ENCODE assay signal across 22 cellular contexts in genomic region chr1:117851687-117852086, GRCh38.
A peak's percentile ranks its signal among the peaks of the same experiment; 100 is the strongest.
DNase-seq lines count a peak whose midpoint lies in the region; ATAC-seq, FAIRE-seq and TF ChIP-seq lines count a peak whose summit lies in the region.
"Had no signal": no experiment of that assay in that cellular context is flagged by ENCODE, and none has a peak within 500 bp of the region (broad histone marks: within the 10 kb centered on the region; RNA-seq: fewer than 3 reads in every experiment).

No MANE protein-coding gene starts in this region.

- no peak for TF ChIP-seq POLR2A in body of pancreas (IDR thresholded peaks at IDR 0.05)

- no peaks in the 10 kb centered on the region for H3K9me2 ChIP-seq in SK-N-SH

- H3K27ac ChIP-seq in SK-N-SH (ENCODE audit: low read depth in 2 of 2, low read length in 1 of 2) = no peak overlapping the region; a peak in 1 of 4 replicates
- peak overlapping the region in 2 of 4 donors; percentile 35 to 37 for H3K27ac ChIP-seq in body of pancreas
- H3K27ac ChIP-seq in pancreas = no peak overlapping the region
- H3K27ac ChIP-seq: A549; BLaER1 treated with 17β-estradiol and CSF1 and Interleukin-3, amounts not matched to agents 10 nM and 100 nM; C4-2B had no signal

- TF ChIP-seq CTCF in SK-N-SH (IDR thresholded peaks at IDR 0.05) (no peak), body of pancreas (IDR thresholded peaks at IDR 0.05) (no peak), pancreas (IDR thresholded peaks at IDR 0.05) (no peak)

- FAIRE-seq in pancreas (lab: Jason Lieb, UNC) = no peak
- FAIRE-seq: A549, D721Med, G401.6, GM12891, GM19239 had no signal

- POLR2A ChIA-PET in SK-N-SH (lab: Yijun Ruan, JAX) = no interaction called here

- ATAC-seq in SK-N-SH treated with all-trans-retinoic acid at 6 μM for 48 hours = no peak
- peak; percentile 71 for ATAC-seq in body of pancreas
- ATAC-seq in pancreas = peak; percentile 31 to 73 (median 66)
- no peak for ATAC-seq in HG02973 (IDR thresholded peaks at IDR 0.05; ENCODE audit: unreplicated experiment)
- ATAC-seq: A549; CD8-positive, alpha-beta T cell had no signal

- H3K79me2 ChIP-seq in SK-N-SH (ENCODE audit: insufficient read depth) = no peaks in the 10 kb centered on the region

- CTCF ChIA-PET in SK-N-SH (lab: Yijun Ruan, JAX) = interaction anchor here (0.9 to 1.8 kb wide), 2 partner anchors 12 to 43 kb away, joined by 3 to 6 read pairs; no protein-coding TSS in a partner anchor

- no peaks in the 10 kb centered on the region; a peak in 1 of 4 replicates for H3K4me1 ChIP-seq in SK-N-SH (ENCODE audit: control insufficient read depth in 1 of 2, insufficient read depth in 2 of 2, low read depth in 1 of 2, low read length in 1 of 2)
- peaks cover 50% of the 10 kb centered on the region for H3K4me1 ChIP-seq in body of pancreas
- H3K4me1 ChIP-seq in pancreas = peaks cover 17 to 29% (median 25%) of the 10 kb centered on the region in 3 donors
- H3K4me1 ChIP-seq: BLaER1 treated with 17β-estradiol and CSF1 and Interleukin-3, amounts not matched to agents 10 nM and 100 nM; Caco-2 had no signal

- H3F3A ChIP-seq in SK-N-SH (replicated peaks; ENCODE audit: insufficient read depth) = no peaks in the 10 kb centered on the region

- no peaks in the 10 kb centered on the region for H3K36me3 ChIP-seq in SK-N-SH (replicated peaks in 1 of 2; ENCODE audit: control insufficient read depth in 1 of 2, insufficient read depth in 2 of 2, low read length in 1 of 2)
- no peaks in the 10 kb centered on the region for H3K36me3 ChIP-seq in body of pancreas (replicated peaks in 1 of 2; ENCODE audit: insufficient read depth in 1 of 2, low read depth in 2 of 2)
- no peaks in the 10 kb centered on the region for H3K36me3 ChIP-seq in pancreas
- H3K36me3 ChIP-seq: BLaER1 treated with 17β-estradiol and CSF1 and Interleukin-3, amounts not matched to agents 10 nM and 100 nM had no signal

- no peaks in the 10 kb centered on the region for H3K27me3 ChIP-seq in SK-N-SH (ENCODE audit: insufficient read depth)
- H3K27me3 ChIP-seq in body of pancreas = no peaks in the 10 kb centered on the region
- H3K27me3 ChIP-seq in pancreas = no peaks in the 10 kb centered on the region
- H3K27me3 ChIP-seq: BLaER1 treated with 17β-estradiol and CSF1 and Interleukin-3, amounts not matched to agents 10 nM and 100 nM had no signal

- no peak for DNase-seq in SK-N-SH
- no peak for DNase-seq in body of pancreas
- DNase-seq in pancreas = no peak
- DNase-seq in activated naive CD4-positive, alpha-beta T cell treated with Interleukin-2 at 50 U/mL for 16 hours = no peak
- no peak for DNase-seq in NCI-H2029 treated with DMSO at 0.1 percent for 48 hours (lab: John Stamatoyannopoulos, UW)
- DNase-seq: 8988T; AML-193; Caco-2; Calu3; CD4-positive, alpha-beta T cell; CD8-positive, alpha-beta T cell; DMS79 treated with DMSO at 0.1 percent for 48 hours; GF-D8 had no signal

- H3K4me3 ChIP-seq in SK-N-SH (ENCODE audit: low read depth in 2 of 2, low read length in 1 of 2) (no peak overlapping the region), body of pancreas (no peak overlapping the region), pancreas (no peak overlapping the region)
- H3K4me3 ChIP-seq: A549; BLaER1 treated with 17β-estradiol and CSF1 and Interleukin-3, amounts not matched to agents 10 nM and 100 nM had no signal

- no peak overlapping the region for H3K4me2 ChIP-seq in SK-N-SH
- H3K4me2 ChIP-seq: A549; BLaER1 treated with 17β-estradiol and CSF1 and Interleukin-3, amounts not matched to agents 10 nM and 100 nM had no signal

- H3K9me3 ChIP-seq in SK-N-SH = no peaks in the 10 kb centered on the region
- H3K9me3 ChIP-seq in body of pancreas = no peaks in the 10 kb centered on the region
- H3K9me3 ChIP-seq in pancreas = no peaks in the 10 kb centered on the region
- H3K9me3 ChIP-seq: A549; BLaER1 treated with 17β-estradiol and CSF1 and Interleukin-3, amounts not matched to agents 10 nM and 100 nM; Caco-2 had no signal

- intact Hi-C loops in body of pancreas (cut with DNase I) (no loop called here), pancreas (cut with DNase I) (no loop called here)

- TF ChIP-seq EP300 in SK-N-SH (IDR thresholded peaks at IDR 0.05; ENCODE audit: borderline replicate concordance in 1 of 2, low read depth in 1 of 2, low read length in 1 of 2) = no peak

- no peak overlapping the region for H2AFZ ChIP-seq in SK-N-SH (ENCODE audit: low read depth)

- TF ChIP-seq RAD21 in SK-N-SH (IDR thresholded peaks at IDR 0.05; ENCODE audit: low read length) = no peak

- no peaks in the 10 kb centered on the region for H4K20me1 ChIP-seq in SK-N-SH (ENCODE audit: insufficient read depth)
- H4K20me1 ChIP-seq: BLaER1 treated with 17β-estradiol and CSF1 and Interleukin-3, amounts not matched to agents 10 nM and 100 nM had no signal

- 63% methylated on average over 2 of the region's 2 CpGs for WGBS in SK-N-SH (ENCODE audit: low lambda C conversion rate)
- 27 to 35% methylated on average over 2 of the region's 2 CpGs for WGBS in body of pancreas, 2 donors
- 25 to 34% methylated on average over 2 of the region's 2 CpGs for WGBS in pancreas, 2 donors

- H3K9ac ChIP-seq in SK-N-SH = no peak overlapping the region
- H3K9ac ChIP-seq: BLaER1 treated with 17β-estradiol and CSF1 and Interleukin-3, amounts not matched to agents 10 nM and 100 nM had no signal

TF ChIP-seq in SK-N-SH, 30 proteins besides CTCF, POLR2A, EP300 and RAD21:
- TF ChIP-seq ELF1 (IDR thresholded peaks at IDR 0.05) (no peak), RXRA (IDR thresholded peaks at IDR 0.05; ENCODE audit: borderline replicate concordance, low read depth) (no peak), GATA2 (CRISPR knock-in tag; IDR thresholded peaks at IDR 0.05) (peak; percentile 49; the same call in 1 of the 2 replicates), YY1 (IDR thresholded peaks at IDR 0.05; ENCODE audit: low read depth) (no peak)

TF ChIP-seq in SK-N-SH treated with all-trans-retinoic acid at 6 μM for 48 hours, 23 proteins besides CTCF, POLR2A, EP300 and RAD21:
- TF ChIP-seq ZFP3 (CRISPR knock-in tag; IDR thresholded peaks at IDR 0.05) = no peak
- TF ChIP-seq RARB (CRISPR knock-in tag; IDR thresholded peaks at IDR 0.05) = no peak
- no peak for TF ChIP-seq CREB5 (CRISPR knock-in tag; IDR thresholded peaks at IDR 0.05; ENCODE audit: low read depth)
- no peak for TF ChIP-seq TOX (CRISPR knock-in tag; IDR thresholded peaks at IDR 0.05; ENCODE audit: borderline replicate concordance)
- no peak for TF ChIP-seq OSR1 (CRISPR knock-in tag; IDR thresholded peaks at IDR 0.05)
- TF ChIP-seq TSHZ2 (CRISPR knock-in tag; IDR thresholded peaks at IDR 0.05) = no peak
- TF ChIP-seq ZC3H10 (CRISPR knock-in tag; IDR thresholded peaks at IDR 0.05) = no peak

Comparison
In these comparisons a context has a peak if more than half of its experiments do, and no peak if none do; other contexts are left out.
1. ATAC-seq: peak in body of pancreas (single experiment) and pancreas (4 of 4); none in SK-N-SH treated with all-trans-retinoic acid at 6 μM for 48 hours (single experiment) and HG02973 (single experiment).